In genomic region chr7:89133357-89133756, GRCh38 we compare ENCODE assay signal across 23 cellular contexts.
"Had no signal": no experiment of that assay in that cellular context is flagged by ENCODE, and none has a peak within 500 bp of the region (broad histone marks: within the 10 kb centered on the region; RNA-seq: fewer than 3 reads in every experiment).

No MANE protein-coding gene starts in this region.

- H3K4me1 ChIP-seq: left ventricle myocardium inferior, prostate gland, sigmoid colon, spleen, transverse colon, upper lobe of left lung, vagina had no signal

- H3K27ac ChIP-seq: left ventricle myocardium inferior, ovary, prostate gland, sigmoid colon, spleen, transverse colon, upper lobe of left lung, vagina had no signal

- H3K36me3 Mint-ChIP-seq: mesothelial cell of epicardium; naive B cell; natural killer cell; stimulated activated effector memory CD8-positive, alpha-beta T cell treated with anti-CD3 and anti-CD28 coated beads, Interleukin-12 subunit alpha, Interleukin-12 subunit beta, amount 100 ng/mL, for 72 hours had no signal

- H3K9me3 ChIP-seq: ovary, prostate gland, sigmoid colon, transverse colon, vagina had no signal

- H3K27me3 ChIP-seq: ovary, sigmoid colon, spleen, transverse colon, upper lobe of left lung, vagina had no signal

- H3K4me3 Mint-ChIP-seq: mesothelial cell of epicardium; naive B cell; natural killer cell; nephron progenitor cell; stimulated activated effector memory CD8-positive, alpha-beta T cell treated with anti-CD3 and anti-CD28 coated beads, Interleukin-12 subunit alpha, Interleukin-12 subunit beta, amount 100 ng/mL, for 72 hours; stimulated activated naive CD8-positive, alpha-beta T cell treated with anti-CD3 and anti-CD28 coated beads, Interleukin-15, amount 100 ng/mL, for 72 hours had no signal

- H3K36me3 ChIP-seq: left ventricle myocardium inferior, ovary, prostate gland, sigmoid colon, spleen, transverse colon, upper lobe of left lung, vagina had no signal

- H3K27me3 Mint-ChIP-seq: naive B cell; stimulated activated naive CD8-positive, alpha-beta T cell treated with anti-CD3 and anti-CD28 coated beads, Interleukin-15, amount 100 ng/mL, for 72 hours had no signal

- H3K4me3 ChIP-seq: left ventricle myocardium inferior, lung, ovary, prostate gland, sigmoid colon, spleen, transverse colon, upper lobe of left lung, vagina had no signal

- H3K4me1 Mint-ChIP-seq: mesothelial cell of epicardium; naive B cell; natural killer cell; nephron progenitor cell; stimulated activated effector memory CD8-positive, alpha-beta T cell treated with anti-CD3 and anti-CD28 coated beads, Interleukin-12 subunit alpha, Interleukin-12 subunit beta, amount 100 ng/mL, for 72 hours; stimulated activated naive CD8-positive, alpha-beta T cell treated with anti-CD3 and anti-CD28 coated beads, Interleukin-15, amount 100 ng/mL, for 72 hours had no signal

- ATAC-seq: natural killer cell; right cardiac atrium; stimulated activated effector memory CD8-positive, alpha-beta T cell treated with anti-CD3 and anti-CD28 coated beads, Interleukin-12 subunit alpha, Interleukin-12 subunit beta, amount 100 ng/mL, for 72 hours; stimulated activated naive CD8-positive, alpha-beta T cell treated with anti-CD3 and anti-CD28 coated beads, Interleukin-15, amount 100 ng/mL, for 72 hours had no signal

- FAIRE-seq: small intestine had no signal

- H3K9me3 Mint-ChIP-seq: mesothelial cell of epicardium; nephron progenitor cell; stimulated activated effector memory CD8-positive, alpha-beta T cell treated with anti-CD3 and anti-CD28 coated beads, Interleukin-12 subunit alpha, Interleukin-12 subunit beta, amount 100 ng/mL, for 72 hours had no signal

- H3K27ac Mint-ChIP-seq: mesothelial cell of epicardium; naive B cell; natural killer cell; nephron progenitor cell; stimulated activated effector memory CD8-positive, alpha-beta T cell treated with anti-CD3 and anti-CD28 coated beads, Interleukin-12 subunit alpha, Interleukin-12 subunit beta, amount 100 ng/mL, for 72 hours; stimulated activated naive CD8-positive, alpha-beta T cell treated with anti-CD3 and anti-CD28 coated beads, Interleukin-15, amount 100 ng/mL, for 72 hours had no signal

- DNase-seq: islet precursor cell; left ventricle myocardium inferior; mesendoderm; naive B cell; natural killer cell; nephron progenitor cell; ovary; retina; right cardiac atrium; sigmoid colon; small intestine; spleen; stimulated activated CD4-positive, alpha-beta T cell treated with anti-CD3 and anti-CD28 coated beads, Interleukin-4, amount 100 ng/mL, for 24 hours; stimulated activated naive CD4-positive, alpha-beta T cell treated with Interleukin-2 at 50 U/mL for 16 hours; stimulated activated naive CD8-positive, alpha-beta T cell treated with anti-CD3 and anti-CD28 coated beads, Interleukin-15, amount 100 ng/mL, for 72 hours; substantia nigra; transverse colon; upper lobe of left lung had no signal
